Comparison of ENCODE assay signal across 15 cellular contexts in genomic region chr5:15752886-15753285, GRCh38.
DNase-seq lines count a peak whose midpoint lies in the region; ATAC-seq and TF ChIP-seq lines count a peak whose summit lies in the region.
"Had no signal": no experiment of that assay in that cellular context is flagged by ENCODE, and none has a peak within 500 bp of the region (broad histone marks: within the 10 kb centered on the region; RNA-seq: fewer than 3 reads in every experiment).

No MANE protein-coding gene starts in this region.

- no peak overlapping the region for H3K9ac ChIP-seq in trophoblast cell (ENCODE audit: low read length)

- H3K4me1 ChIP-seq in ascending aorta (peaks cover 0 to 6% of the 10 kb centered on the region in 2 donors), trophoblast cell (ENCODE audit: control insufficient read depth in 1 of 2, insufficient read depth in 2 of 2, low read length in 2 of 2) (peaks cover 4 to 7% of the 10 kb centered on the region in 2 experiments)
- H3K4me1 ChIP-seq: stomach had no signal

- H2AK5ac ChIP-seq in trophoblast cell (ENCODE audit: low read length) = no peak overlapping the region

- no peak overlapping the region for H3K4me2 ChIP-seq in trophoblast cell (ENCODE audit: low read length)

- intact Hi-C loops in ascending aorta (cut with DNase I) (no loop called here), left cardiac atrium (cut with DNase I) (no loop called here)

- H3K27ac ChIP-seq in ascending aorta = no peak overlapping the region
- H3K27ac ChIP-seq in trophoblast cell (ENCODE audit: low read depth, low read length) = no peak overlapping the region
- H3K27ac ChIP-seq: C4-2B, stomach had no signal

- H3K27me3 ChIP-seq in ascending aorta (no peaks in the 10 kb centered on the region), trophoblast cell (ENCODE audit: insufficient read depth, low read length) (no peaks in the 10 kb centered on the region)
- H3K27me3 ChIP-seq: stomach had no signal

- WGBS in trophoblast cell (ENCODE audit: extremely low coverage, insufficient coverage, insufficient read length) = no CpG with 5 or more reads among the region's 8 CpGs

- no peak overlapping the region for H4K91ac ChIP-seq in trophoblast cell (ENCODE audit: low read depth, low read length)

- no peak overlapping the region for H2BK12ac ChIP-seq in trophoblast cell (ENCODE audit: low read length)

- no peak overlapping the region for H4K12ac ChIP-seq in trophoblast cell (ENCODE audit: low read depth, low read length)

- H3K79me2 ChIP-seq in trophoblast cell (ENCODE audit: control insufficient read depth, insufficient read depth, low read length, poor library complexity) = no peaks in the 10 kb centered on the region

- ATAC-seq in left cardiac atrium (peak; percentile 94 to 95), HG03097 (IDR thresholded peaks at IDR 0.05; ENCODE audit: low FRiP score, unreplicated experiment) (no peak)
- ATAC-seq: natural killer cell, SK-N-SH treated with all-trans-retinoic acid at 6 μM for 48 hours had no signal

- no peak for TF ChIP-seq CTCF in ascending aorta (IDR thresholded peaks at IDR 0.05)

- peaks cover 4% of the 10 kb centered on the region for H3K79me1 ChIP-seq in trophoblast cell (ENCODE audit: low read length)

- no peak overlapping the region for H3K14ac ChIP-seq in trophoblast cell (ENCODE audit: low read length)

- H2AFZ ChIP-seq in trophoblast cell (ENCODE audit: insufficient read depth, low read length, poor library complexity) = no peak overlapping the region

- no peak overlapping the region for H2BK120ac ChIP-seq in trophoblast cell (ENCODE audit: insufficient read depth, low read length, poor library complexity)

- H3K4me3 ChIP-seq in ascending aorta (peak overlapping the region; percentile 29 to 47), trophoblast cell (ENCODE audit: low read depth, low read length) (no peak overlapping the region)
- H3K4me3 ChIP-seq: stomach had no signal

- no peaks in the 10 kb centered on the region for H3K36me3 ChIP-seq in ascending aorta
- H3K36me3 ChIP-seq in trophoblast cell (ENCODE audit: control insufficient read depth in 1 of 2, insufficient read depth in 2 of 2, low read length in 2 of 2) = no peaks in the 10 kb centered on the region
- H3K36me3 ChIP-seq: stomach had no signal

- H2BK5ac ChIP-seq in trophoblast cell (ENCODE audit: low read depth, low read length, poor library complexity) = no peak overlapping the region

- H3K9me3 ChIP-seq in ascending aorta (no peaks in the 10 kb centered on the region), trophoblast cell (ENCODE audit: insufficient read depth, low read depth, low read length) (no peaks in the 10 kb centered on the region)

- DNase-seq in EH (ENCODE audit: low read depth) = peak; percentile 8
- no peak for DNase-seq in ascending aorta (ENCODE audit: low spot score in 2 of 2)
- peak; percentile 60 for DNase-seq in left cardiac atrium
- DNase-seq in putamen (ENCODE audit: low spot score) = peak; percentile 27
- no peak for DNase-seq in SHP77 treated with DMSO at 0.1 percent for 48 hours (lab: John Stamatoyannopoulos, UW)
- DNase-seq in trophoblast cell = no peak
- DNase-seq in NOMO-1 treated with dmso at 0.1 percent for 144 hours (lab: John Stamatoyannopoulos, UW; ENCODE audit: unreplicated experiment) = no peak
- DNase-seq: activated CD4-positive, alpha-beta T cell treated with anti-CD3 and anti-CD28 coated beads for 48 hours; dermis blood vessel endothelial cell; natural killer cell; stimulated activated CD4-positive, alpha-beta T cell treated with anti-CD3 and anti-CD28 coated beads, Interleukin-1b, Interleukin-23, amount 100 ng/mL, for 48 hours; stomach had no signal

- H3K23ac ChIP-seq in trophoblast cell (ENCODE audit: low read length) = no peak overlapping the region

- H4K8ac ChIP-seq in trophoblast cell (ENCODE audit: low read depth, low read length) = no peak overlapping the region

- H3K4ac ChIP-seq in trophoblast cell (ENCODE audit: low read depth, low read length) = no peak overlapping the region

- no peak overlapping the region for H3K18ac ChIP-seq in trophoblast cell (ENCODE audit: low read length)

Comparison
In these comparisons a context has a peak if more than half of its experiments do, and no peak if none do; other contexts are left out.
1. DNase-seq: peak in EH (single experiment), left cardiac atrium (single experiment) and putamen (single experiment); none in ascending aorta (0 of 2), SHP77 treated with DMSO at 0.1 percent for 48 hours (single experiment), trophoblast cell (0 of 2) and NOMO-1 treated with dmso at 0.1 percent for 144 hours (single experiment).